8 cellular contexts compared by ENCODE assay signal in the genomic region with DNA sequence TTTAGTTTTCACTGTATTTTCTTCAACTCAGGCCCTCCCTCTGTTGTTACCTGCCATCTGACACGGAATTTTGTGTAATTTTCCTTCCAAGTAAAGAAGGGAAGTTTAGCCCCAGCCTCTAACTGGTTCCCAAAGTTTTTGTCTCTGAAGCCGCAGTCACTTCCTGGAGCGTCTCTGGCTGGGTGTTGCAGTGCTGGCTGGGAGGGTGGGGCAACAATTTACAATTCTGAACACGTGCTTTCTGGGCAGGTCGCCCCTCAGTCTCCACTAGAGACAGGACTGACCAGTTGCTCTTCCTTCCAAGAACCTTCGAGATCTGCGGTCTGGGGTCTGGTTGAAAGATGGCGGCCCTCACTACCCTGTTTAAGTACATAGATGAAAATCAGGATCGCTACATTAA. TPM values are rescaled to one million over a fixed set of nuclear protein-coding genes. Genes with fewer than 3 reads are reported as not detected.
A peak's percentile ranks its signal among the peaks of the same experiment; 100 is the strongest.
DNase-seq lines count a peak whose midpoint lies in the region; ATAC-seq and TF ChIP-seq lines count a peak whose summit lies in the region.

No MANE protein-coding gene starts in this region.

- H3K4me3 ChIP-seq in Panc1 (ENCODE audit: low read depth in 2 of 2, low read length in 2 of 2) (peak overlapping the region; percentile 34 to 51), right cardiac atrium (ENCODE audit: low read length) (peak overlapping the region; percentile 22), skin epidermis (peak overlapping the region; percentile 5 to 30 (median 25))

- peaks cover 52% of the 10 kb centered on the region for H3K4me1 Mint-ChIP-seq in activated naive CD8-positive, alpha-beta T cell treated with anti-CD3 and anti-CD28 coated beads, Interleukin-2, amount 50 U/mL, for 24 hours

- H3K27ac ChIP-seq in Panc1 (ENCODE audit: low read length) (peak overlapping the region; percentile 90), right cardiac atrium (ENCODE audit: low read length) (no peak overlapping the region), skin epidermis (peak overlapping the region in 20 of 21 experiments; percentile 65 to 94 (median 80))

- TSS peak; percentile 24 for BruUV-seq in Panc1 (replicated peaks; lab: Mats Ljungman, UMichigan)

- H3K27ac Mint-ChIP-seq in activated naive CD8-positive, alpha-beta T cell treated with anti-CD3 and anti-CD28 coated beads, Interleukin-2, amount 50 U/mL, for 24 hours: peak overlapping the region; percentile 99

- 52% methylated on average over 9 of the region's 9 CpGs for WGBS in right cardiac atrium

- intact Hi-C loops in Panc1 (cut with micrococcal nuclease; ENCODE audit: unreplicated experiment): loop anchor here (5.0 kb wide), 1 partner anchor 53 kb away; no protein-coding TSS in a partner anchor
- intact Hi-C loops in right cardiac atrium (cut with DNase I): no loop called here

- no peaks in the 10 kb centered on the region for H3K27me3 ChIP-seq in Panc1 (ENCODE audit: control insufficient read depth, insufficient read depth, low read length)
- H3K27me3 ChIP-seq in right cardiac atrium (ENCODE audit: control insufficient read depth, insufficient read depth): no peaks in the 10 kb centered on the region

- DNase-seq in Panc1 (ENCODE audit: low read depth, low spot score): no peak
- peak; percentile 44 for DNase-seq in activated naive CD8-positive, alpha-beta T cell treated with anti-CD3 and anti-CD28 coated beads, Interleukin-2, amount 50 U/mL, for 24 hours
- DNase-seq in right cardiac atrium: peak; percentile 78 to 89 (median 84)
- no peak for DNase-seq in HEK293T (ENCODE audit: extremely low spot score)
- no peak for DNase-seq in NCI-H510A (lab: John Stamatoyannopoulos, UW)

- peaks cover 32% of the 10 kb centered on the region for H3K36me3 Mint-ChIP-seq in activated naive CD8-positive, alpha-beta T cell treated with anti-CD3 and anti-CD28 coated beads, Interleukin-2, amount 50 U/mL, for 24 hours (ENCODE audit: low read depth)

- POLR2A ChIA-PET in Panc1 (lab: Charles Lee): no interaction called here
- POLR2A ChIA-PET in HEK293T (lab: Yijun Ruan, JAX): no interaction called here

- peaks cover 23% of the 10 kb centered on the region for H3K36me3 ChIP-seq in Panc1 (ENCODE audit: control insufficient read depth, insufficient read depth, low read length)

- H3K27me3 Mint-ChIP-seq in activated naive CD8-positive, alpha-beta T cell treated with anti-CD3 and anti-CD28 coated beads, Interleukin-2, amount 50 U/mL, for 24 hours: peaks cover 2% of the 10 kb centered on the region

- ATAC-seq in GM18520 (IDR thresholded peaks at IDR 0.05; ENCODE audit: unreplicated experiment) (peak; percentile 24), HG02970 (IDR thresholded peaks at IDR 0.05; ENCODE audit: low FRiP score, unreplicated experiment) (peak; percentile 42), Panc1 (no peak), right cardiac atrium (peak in 1 of 2 donors; percentile 27)
- ATAC-seq in activated naive CD8-positive, alpha-beta T cell treated with anti-CD3 and anti-CD28 coated beads, Interleukin-2, amount 50 U/mL, for 24 hours: no peak

- no peaks in the 10 kb centered on the region for H3K9me3 Mint-ChIP-seq in activated naive CD8-positive, alpha-beta T cell treated with anti-CD3 and anti-CD28 coated beads, Interleukin-2, amount 50 U/mL, for 24 hours

- H3K4me3 Mint-ChIP-seq in activated naive CD8-positive, alpha-beta T cell treated with anti-CD3 and anti-CD28 coated beads, Interleukin-2, amount 50 U/mL, for 24 hours: peak overlapping the region; percentile 88

- no peaks in the 10 kb centered on the region for H3K9me3 ChIP-seq in Panc1 (ENCODE audit: control insufficient read depth, insufficient read depth, low read depth, low read length)
- no peaks in the 10 kb centered on the region for H3K9me3 ChIP-seq in right cardiac atrium (ENCODE audit: control insufficient read depth, low read length)

- in situ Hi-C loops in Panc1 (cut with HindIII; ENCODE audit: low pct_unique_long_range_greater_than_20kb, low sequenced_read_pairs): no loop called here

- H3K4me1 ChIP-seq in Panc1 (ENCODE audit: control insufficient read depth, insufficient read depth, low read length) (peaks cover 36% of the 10 kb centered on the region), right cardiac atrium (ENCODE audit: control insufficient read depth, insufficient read depth, low read length) (peaks cover 3% of the 10 kb centered on the region)

- no peak for TF ChIP-seq CTCF in Panc1 (IDR thresholded peaks at IDR 0.05)

- CTCF ChIA-PET in Panc1 (lab: Charles Lee): no interaction called here
- CTCF ChIA-PET in HEK293T (lab: Yijun Ruan, JAX): no interaction called here

TF ChIP-seq in HEK293T, 16 proteins besides CTCF, POLR2A, EP300 and RAD21:
- TF ChIP-seq CTBP1 (IDR thresholded peaks at IDR 0.05; ENCODE audit: borderline replicate concordance) (no peak), ELF4 (IDR thresholded peaks at IDR 0.05) (no peak), FOXA1 (IDR thresholded peaks at IDR 0.05) (no peak), NFRKB (IDR thresholded peaks at IDR 0.05) (no peak), FOXM1 (IDR thresholded peaks at IDR 0.05; ENCODE audit: borderline replicate concordance) (no peak), ZNF384 (IDR thresholded peaks at IDR 0.05) (no peak), TARDBP (IDR thresholded peaks at IDR 0.05) (no peak), HDGF (IDR thresholded peaks at IDR 0.05; ENCODE audit: borderline replicate concordance) (no peak), BHLHE40 (IDR thresholded peaks at IDR 0.05; ENCODE audit: borderline replicate concordance) (no peak), ARNT (IDR thresholded peaks at IDR 0.05) (no peak), SP1 (IDR thresholded peaks at IDR 0.05) (no peak), SUZ12 (IDR thresholded peaks at IDR 0.05) (no peak), FOXK2 (IDR thresholded peaks at IDR 0.05) (no peak), L3MBTL2 (conservative IDR thresholded peaks at IDR 0.05) (no peak), LEF1 (IDR thresholded peaks at IDR 0.05; ENCODE audit: borderline replicate concordance) (no peak)
- TF ChIP-seq, protein P1, sequence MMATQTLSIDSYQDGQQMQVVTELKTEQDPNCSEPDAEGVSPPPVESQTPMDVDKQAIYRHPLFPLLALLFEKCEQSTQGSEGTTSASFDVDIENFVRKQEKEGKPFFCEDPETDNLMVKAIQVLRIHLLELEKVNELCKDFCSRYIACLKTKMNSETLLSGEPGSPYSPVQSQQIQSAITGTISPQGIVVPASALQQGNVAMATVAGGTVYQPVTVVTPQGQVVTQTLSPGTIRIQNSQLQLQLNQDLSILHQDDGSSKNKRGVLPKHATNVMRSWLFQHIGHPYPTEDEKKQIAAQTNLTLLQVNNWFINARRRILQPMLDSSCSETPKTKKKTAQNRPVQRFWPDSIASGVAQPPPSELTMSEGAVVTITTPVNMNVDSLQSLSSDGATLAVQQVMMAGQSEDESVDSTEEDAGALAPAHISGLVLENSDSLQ (IDR thresholded peaks at IDR 0.05): no peak

RNA-seq across cellular contexts. Expression of a gene that starts 3.5 kb away (rescaled TPM):
- total RNA-seq in Panc1 (2021; ENCODE audit: unreplicated experiment): 310 TPM
- polyA plus RNA-seq in Panc1 (2012; ENCODE audit: insufficient read length): 250 TPM
- 10 to 100 TPM; 52.1 to 60.7 (median 55.0) TPM for total RNA-seq in right cardiac atrium
- 41.0 TPM for polyA plus RNA-seq in right cardiac atrium

RNA-seq across cellular contexts. Expression of a gene that starts 34.7 kb away (rescaled TPM):
- total RNA-seq in Panc1 (2021; ENCODE audit: unreplicated experiment): not detected
- polyA plus RNA-seq in Panc1 (2012; ENCODE audit: insufficient read length): not detected
- total RNA-seq in right cardiac atrium: not detected
- 0.05 TPM for polyA plus RNA-seq in right cardiac atrium

RNA-seq across cellular contexts. Expression of a gene that starts 42.5 kb away (rescaled TPM):
- total RNA-seq in Panc1 (2021; ENCODE audit: unreplicated experiment) (0.26 TPM), right cardiac atrium (1 to 10 TPM in 2 of 4 donors, under 1 TPM in 1, not detected in 1; 0.83 to 2.5 (median 1.7) TPM)
- polyA plus RNA-seq in Panc1 (2012; ENCODE audit: insufficient read length): 0.86 TPM
- 5.7 TPM for polyA plus RNA-seq in right cardiac atrium

Comparison
In these comparisons a context has a peak if more than half of its experiments do, and no peak if none do; other contexts are left out.
1. ATAC-seq: peak in GM18520 (single experiment) and HG02970 (single experiment); none in Panc1 (single experiment) and activated naive CD8-positive, alpha-beta T cell treated with anti-CD3 and anti-CD28 coated beads, Interleukin-2, amount 50 U/mL, for 24 hours (single experiment).
2. DNase-seq: peak in activated naive CD8-positive, alpha-beta T cell treated with anti-CD3 and anti-CD28 coated beads, Interleukin-2, amount 50 U/mL, for 24 hours (single experiment) and right cardiac atrium (3 of 3); none in Panc1 (single experiment), HEK293T (single experiment) and NCI-H510A (single experiment).
3. Peak in every context shown above with its lines, with median percentiles within 50 percentile points of each other: H3K4me3 ChIP-seq.